Comparison of ENCODE assay signal across 14 cellular contexts in the genomic region with DNA sequence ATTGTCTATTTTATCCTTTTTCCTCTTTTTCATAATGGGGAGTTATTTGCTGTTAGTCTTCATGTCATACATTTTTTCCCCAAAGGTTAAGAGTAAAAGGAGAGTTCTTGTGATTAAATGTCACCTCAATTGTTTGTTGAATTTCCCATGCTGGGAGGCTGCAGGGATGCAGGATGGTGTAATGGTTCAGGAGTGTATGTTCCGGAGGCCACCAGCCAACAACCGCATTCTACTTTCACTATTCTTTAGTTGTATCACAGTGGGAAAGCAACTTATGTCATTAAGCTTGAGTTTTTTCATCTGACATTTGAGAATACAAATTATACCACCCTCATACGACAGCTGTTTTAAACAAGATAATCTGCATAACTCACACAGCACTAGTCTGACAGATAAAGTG. TPM values are rescaled to one million over a fixed set of nuclear protein-coding genes. Genes with fewer than 3 reads are reported as not detected.
A peak's percentile ranks its signal among the peaks of the same experiment; 100 is the strongest.
DNase-seq lines count a peak whose midpoint lies in the region; ATAC-seq and TF ChIP-seq lines count a peak whose summit lies in the region.
"Had no signal": no experiment of that assay in that cellular context is flagged by ENCODE, and none has a peak within 500 bp of the region (broad histone marks: within the 10 kb centered on the region; RNA-seq: fewer than 3 reads in every experiment).

No MANE protein-coding gene starts in this region.

- peaks cover 53% of the 10 kb centered on the region for H3K27me3 Mint-ChIP-seq in WTC11 (ENCODE audit: low read depth)

- H2AFZ ChIP-seq in GM23248, result no peak overlapping the region

- H3K9ac ChIP-seq in GM23248 (0 out of 2 replicates have a peak overlapping the region, but pooled peaks have one; percentile 61), liver (ENCODE audit: low read depth in 1 of 2, low read length in 2 of 2) (no peak overlapping the region)

- POLR2A ChIA-PET in WTC11 (lab: Charles Lee), result no interaction called here

- H3K4me1 Mint-ChIP-seq in WTC11, result peaks cover 54% of the 10 kb centered on the region
- H3K4me1 Mint-ChIP-seq: activated B cell treated with CpG ODN at 0.5 μM for 24 hours; naive thymus-derived CD4-positive, alpha-beta T cell had no signal

- H3K4me1 ChIP-seq in GM23248 (ENCODE audit: insufficient read depth), result peaks cover 40% of the 10 kb centered on the region
- H3K4me1 ChIP-seq in liver (ENCODE audit: control insufficient read depth in 4 of 4, insufficient read depth in 4 of 4, low read length in 3 of 4), result peaks cover 0 to 33% (median 11%) of the 10 kb centered on the region in 4 donors

- H3K9me3 ChIP-seq in GM23248 (ENCODE audit: low read depth) (no peaks in the 10 kb centered on the region), liver (ENCODE audit: control insufficient read depth in 4 of 4, low read length in 3 of 4) (no peaks in the 10 kb centered on the region)

- no peaks in the 10 kb centered on the region for H4K20me1 ChIP-seq in GM23248 (ENCODE audit: insufficient read depth)

- H3K4me3 Mint-ChIP-seq in WTC11, result no peak overlapping the region
- H3K4me3 Mint-ChIP-seq: activated B cell treated with CpG ODN at 0.5 μM for 24 hours; activated T-cell treated with anti-CD3 and anti-CD28 coated beads, Interleukin-2, amount 50 U/mL, for 24 hours; naive thymus-derived CD4-positive, alpha-beta T cell had no signal

- H3K36me3 Mint-ChIP-seq in WTC11, result no peaks in the 10 kb centered on the region
- no peaks in the 10 kb centered on the region for H3K36me3 Mint-ChIP-seq in activated naive CD4-positive, alpha-beta T cell treated with anti-CD3 and anti-CD28 coated beads, Interleukin-2, amount 50 U/mL, for 72 hours
- H3K36me3 Mint-ChIP-seq: brain; naive thymus-derived CD4-positive, alpha-beta T cell had no signal

- in situ Hi-C loops in GM23248 (cut with MboI), result no loop called here

- DNase-seq in GM23248, result peak; percentile 58
- DNase-seq in NCI-H146 (lab: John Stamatoyannopoulos, UW), result peak; percentile 97
- peak; percentile 22 for DNase-seq in WTC11 (ENCODE audit: low spot score)
- DNase-seq in D341Med (ENCODE audit: low spot score), result no peak
- no peak for DNase-seq in activated naive CD4-positive, alpha-beta T cell treated with anti-CD3 and anti-CD28 coated beads, Interleukin-2, amount 50 U/mL, for 72 hours (ENCODE audit: low spot score in 2 of 2)
- DNase-seq: activated B cell treated with CpG ODN at 0.5 μM for 24 hours; activated T-cell treated with anti-CD3 and anti-CD28 coated beads, Interleukin-2, amount 50 U/mL, for 24 hours; naive thymus-derived CD4-positive, alpha-beta T cell; stimulated activated CD4-positive, alpha-beta T cell treated with anti-CD3 and anti-CD28 coated beads, Interleukin-12 subunit alpha, Interleukin-12 subunit beta, amount 100 ng/mL, for 4 hours had no signal

- no peak overlapping the region for H3K27ac Mint-ChIP-seq in WTC11
- H3K27ac Mint-ChIP-seq in activated naive CD4-positive, alpha-beta T cell treated with anti-CD3 and anti-CD28 coated beads, Interleukin-2, amount 50 U/mL, for 72 hours, result no peak overlapping the region
- H3K27ac Mint-ChIP-seq: activated B cell treated with CpG ODN at 0.5 μM for 24 hours; activated T-cell treated with anti-CD3 and anti-CD28 coated beads, Interleukin-2, amount 50 U/mL, for 24 hours; naive thymus-derived CD4-positive, alpha-beta T cell had no signal

- H3K27ac ChIP-seq in GM23248 (peak overlapping the region; percentile 93), liver (ENCODE audit: low read depth in 1 of 2, low read length in 2 of 2) (no peak overlapping the region)

- peaks cover 20% of the 10 kb centered on the region for H3F3A ChIP-seq in GM23248 (ENCODE audit: insufficient read depth)

- peak in 1 of 2 donors; percentile 26 for TF ChIP-seq RAD21 in liver (IDR thresholded peaks at IDR 0.05)

- ATAC-seq in WTC11 (peak; percentile 73), HG03097 (IDR thresholded peaks at IDR 0.05; ENCODE audit: low FRiP score, unreplicated experiment) (no peak), GM18498 (IDR thresholded peaks at IDR 0.05; ENCODE audit: unreplicated experiment) (no peak)
- no peak for ATAC-seq in activated naive CD4-positive, alpha-beta T cell treated with anti-CD3 and anti-CD28 coated beads, Interleukin-2, amount 50 U/mL, for 72 hours
- ATAC-seq: naive thymus-derived CD4-positive, alpha-beta T cell had no signal

- H3K27me3 ChIP-seq in GM23248 (replicated peaks; ENCODE audit: insufficient read depth) (no peaks in the 10 kb centered on the region), liver (ENCODE audit: control insufficient read depth in 4 of 4, insufficient read depth in 4 of 4, low read length in 3 of 4) (no peaks in the 10 kb centered on the region)

- H3K9me2 ChIP-seq in GM23248 (ENCODE audit: insufficient read depth), result no peaks in the 10 kb centered on the region

- 45 to 46% methylated on average over 3 of the region's 3 CpGs for WGBS in GM23248 (ENCODE audit: low coverage in 1 of 2, low lambda C conversion rate in 2 of 2, missing lambda C conversion rate in 2 of 2), 2 experiments
- WGBS in liver, result 55% methylated on average over 3 of the region's 3 CpGs

- H3K36me3 ChIP-seq in GM23248 (ENCODE audit: low read depth), result no peaks in the 10 kb centered on the region
- no peaks in the 10 kb centered on the region for H3K36me3 ChIP-seq in liver (ENCODE audit: control insufficient read depth in 4 of 4, insufficient read depth in 3 of 4, low read depth in 1 of 4, low read length in 3 of 4)

- CTCF ChIA-PET in WTC11 (lab: Charles Lee), result interaction anchor here (1.4 to 1.6 kb wide), 2 partner anchors 110 to 122 kb away, joined by 5 to 11 read pairs; no protein-coding TSS in a partner anchor

- H3K4me3 ChIP-seq in GM23248 (no peak overlapping the region), liver (ENCODE audit: low read depth in 1 of 3, low read length in 3 of 3) (no peak overlapping the region)

- H3K9me3 Mint-ChIP-seq in WTC11, result 0 out of 2 replicates have a peak, but pooled peaks cover 3% of the 10 kb centered on the region
- H3K9me3 Mint-ChIP-seq in activated naive CD4-positive, alpha-beta T cell treated with anti-CD3 and anti-CD28 coated beads, Interleukin-2, amount 50 U/mL, for 72 hours, result peaks cover 0 to 3% of the 10 kb centered on the region in 2 donors
- H3K9me3 Mint-ChIP-seq: activated B cell treated with CpG ODN at 0.5 μM for 24 hours; activated T-cell treated with anti-CD3 and anti-CD28 coated beads, Interleukin-2, amount 50 U/mL, for 24 hours; brain had no signal

- no peaks in the 10 kb centered on the region for H3K79me2 ChIP-seq in GM23248 (ENCODE audit: insufficient read depth)

- TF ChIP-seq CTCF in WTC11 (IDR thresholded peaks at IDR 0.05) (no peak), liver (IDR thresholded peaks at IDR 0.05; ENCODE audit: low read depth, low read length, missing input control) (no peak)

- H3K4me2 ChIP-seq in GM23248 (ENCODE audit: unreplicated experiment), result peak overlapping the region; percentile 61

TF ChIP-seq in liver, 16 proteins besides CTCF, POLR2A, EP300 and RAD21 (continues in another document):
- TF ChIP-seq GABPA (IDR thresholded peaks at IDR 0.05 in 1 of 2, conservative IDR thresholded peaks at IDR 0.05 in 1 of 2) (no peak), YY1 (IDR thresholded peaks at IDR 0.05) (peak; percentile 28), EGR1 (IDR thresholded peaks at IDR 0.05; ENCODE audit: low read depth in 2 of 2) (no peak), ZBTB33 (IDR thresholded peaks at IDR 0.05) (no peak), ATF3 (IDR thresholded peaks at IDR 0.05) (no peak), HNF4G (IDR thresholded peaks at IDR 0.05) (no peak), FOXA2 (IDR thresholded peaks at IDR 0.05) (no peak), FOXA1 (IDR thresholded peaks at IDR 0.05) (no peak), TAF1 (conservative IDR thresholded peaks at IDR 0.05) (no peak), SP1 (IDR thresholded peaks at IDR 0.05) (peak; percentile 31), HNF4A (conservative IDR thresholded peaks at IDR 0.05) (peak in 1 of 2 donors; percentile 23)

RNA-seq across cellular contexts. Expression of gene AFP, which starts 15.4 kb away (rescaled TPM):
- not detected in 2 replicates for total RNA-seq in GM23248 (2014; rRNA removed; shearing (Covaris generic))
- polyA plus RNA-seq in GM23248 (2016; fragmentation: Nextera tagmentation; extraction: Ambion mirVana) (0.96 and 0.98 TPM in 2 replicates), liver (1 to 10 TPM; 2.2 to 9.1 TPM)
- total RNA-seq in WTC11 (2021) (1.1 to 1.8 TPM (median 1.8 TPM) in 3 replicates), liver (1,000 to 10,000 TPM in 1 of 2 donors, 1 to 10 TPM in 1; 1.0 to 3,875 TPM)
- total RNA-seq in activated naive CD4-positive, alpha-beta T cell treated with anti-CD3 and anti-CD28 coated beads, Interleukin-2, amount 50 U/mL, for 72 hours, result not detected
- total RNA-seq: activated B cell treated with CpG ODN at 0.5 μM for 24 hours; naive thymus-derived CD4-positive, alpha-beta T cell had no signal
- polyA plus RNA-seq: naive thymus-derived CD4-positive, alpha-beta T cell had no signal

RNA-seq across cellular contexts. Expression of gene AFM, which starts 30.1 kb away (rescaled TPM):
- not detected in 2 replicates for total RNA-seq in GM23248 (2014; rRNA removed; shearing (Covaris generic))
- polyA plus RNA-seq in GM23248 (2016; fragmentation: Nextera tagmentation; extraction: Ambion mirVana) (not detected in 2 replicates), liver (100 to 1,000 TPM in 1 of 2 donors, 10 to 100 TPM in 1; 96.3 to 232 TPM)
- total RNA-seq in WTC11 (2021) (not detected in 3 replicates), liver (100 to 1,000 TPM in 1 of 2 donors, 10 to 100 TPM in 1; 40.1 to 274 TPM)
- total RNA-seq in activated naive CD4-positive, alpha-beta T cell treated with anti-CD3 and anti-CD28 coated beads, Interleukin-2, amount 50 U/mL, for 72 hours, result not detected
- total RNA-seq: activated B cell treated with CpG ODN at 0.5 μM for 24 hours; epithelial cell of proximal tubule; naive thymus-derived CD4-positive, alpha-beta T cell had no signal
- polyA plus RNA-seq: naive thymus-derived CD4-positive, alpha-beta T cell had no signal

RNA-seq across cellular contexts. Expression of gene ALB, which starts 47.3 kb away (rescaled TPM):
- not detected in 2 replicates for total RNA-seq in GM23248 (2014; rRNA removed; shearing (Covaris generic))
- polyA plus RNA-seq in GM23248 (2016; fragmentation: Nextera tagmentation; extraction: Ambion mirVana) (not detected in 2 replicates), liver (over 10,000 TPM; 33,161 to 33,802 TPM)
- total RNA-seq in WTC11 (2021) (23.4 to 35.4 TPM (median 27.4 TPM) in 3 replicates), liver (over 10,000 TPM; 37,224 to 59,987 TPM)
- not detected for total RNA-seq in activated naive CD4-positive, alpha-beta T cell treated with anti-CD3 and anti-CD28 coated beads, Interleukin-2, amount 50 U/mL, for 72 hours
- total RNA-seq: activated B cell treated with CpG ODN at 0.5 μM for 24 hours, epithelial cell of proximal tubule had no signal
- polyA plus RNA-seq: naive thymus-derived CD4-positive, alpha-beta T cell had no signal

Comparison
In these comparisons a context has a peak if more than half of its experiments do, and no peak if none do; other contexts are left out.
1. DNase-seq: peak in GM23248 (single experiment), NCI-H146 (single experiment) and WTC11 (single experiment); none in D341Med (single experiment) and activated naive CD4-positive, alpha-beta T cell treated with anti-CD3 and anti-CD28 coated beads, Interleukin-2, amount 50 U/mL, for 72 hours (0 of 2).
2. RNA of gene AFM, which starts 30.1 kb away (total RNA-seq): 40.1 to 274 TPM in liver; not detected in WTC11, not detected in GM23248 and not detected in activated naive CD4-positive, alpha-beta T cell treated with anti-CD3 and anti-CD28 coated beads, Interleukin-2, amount 50 U/mL, for 72 hours; every median in the first group is over 10 times any median in the second.
3. RNA of gene ALB, which starts 47.3 kb away (total RNA-seq): 37,224 to 59,987 TPM in liver; 23.4 to 35.4 TPM in WTC11, not detected in activated naive CD4-positive, alpha-beta T cell treated with anti-CD3 and anti-CD28 coated beads, Interleukin-2, amount 50 U/mL, for 72 hours and not detected in GM23248; every median in the first group is over 1,000 times any median in the second.